In the genomic region with DNA sequence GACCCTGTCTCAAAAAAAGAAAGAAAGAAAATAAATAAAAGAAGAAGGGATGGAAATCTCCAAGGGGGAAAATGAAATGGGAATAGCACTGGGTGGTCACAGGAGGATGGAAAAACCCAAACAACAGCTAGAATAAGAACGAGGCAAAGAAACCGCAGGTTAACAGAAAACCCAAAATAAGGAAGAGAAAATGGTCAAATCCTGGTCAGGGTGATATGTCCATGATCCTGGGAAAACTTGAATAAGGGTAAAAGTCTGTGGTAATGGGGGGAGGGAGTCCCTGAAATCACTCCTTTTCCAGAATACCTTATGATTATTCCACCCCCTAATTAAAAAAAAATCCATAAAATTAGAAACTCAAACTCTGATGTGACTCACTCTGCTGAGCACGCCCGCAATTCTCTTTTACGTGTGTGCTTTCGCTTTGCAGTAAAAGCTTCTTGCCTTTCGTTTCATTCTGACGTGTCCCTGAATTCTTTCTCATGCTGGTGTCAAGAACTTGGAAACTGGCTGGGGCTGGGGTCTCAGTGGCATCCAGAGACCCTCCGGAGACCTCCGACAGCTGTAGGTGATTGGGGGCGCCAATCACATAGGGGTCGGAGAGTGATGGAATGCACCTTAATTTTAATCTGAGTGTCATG, we compare ENCODE assay signal across 9 cellular contexts. TPM values are rescaled to one million over a fixed set of nuclear protein-coding genes. Genes with fewer than 3 reads are reported as not detected.
DNase-seq lines count a peak whose midpoint lies in the region; ATAC-seq and TF ChIP-seq lines count a peak whose summit lies in the region.
"Had no signal": no experiment of that assay in that cellular context is flagged by ENCODE, and none has a peak within 500 bp of the region (broad histone marks: within the 10 kb centered on the region; RNA-seq: fewer than 3 reads in every experiment).

No MANE protein-coding gene starts in this region.

- H3K9me3 ChIP-seq in Panc1 (ENCODE audit: control insufficient read depth, insufficient read depth, low read depth, low read length) = no peaks in the 10 kb centered on the region

- H3K27ac Mint-ChIP-seq in activated CD8-positive, alpha-beta memory T cell treated with anti-CD3 and anti-CD28 coated beads, Interleukin-2, amount 10 ng/mL, durations not matched to agents 7 days and 5 days = peak overlapping the region; percentile 74
- H3K27ac Mint-ChIP-seq in activated naive CD4-positive, alpha-beta T cell treated with anti-CD3 and anti-CD28 coated beads for 36 hours = no peak overlapping the region

- H3K27me3 Mint-ChIP-seq in activated CD8-positive, alpha-beta memory T cell treated with anti-CD3 and anti-CD28 coated beads, Interleukin-2, amount 10 ng/mL, durations not matched to agents 7 days and 5 days = no peaks in the 10 kb centered on the region
- peaks cover 1% of the 10 kb centered on the region for H3K27me3 Mint-ChIP-seq in activated naive CD4-positive, alpha-beta T cell treated with anti-CD3 and anti-CD28 coated beads for 36 hours (ENCODE audit: low read depth)

- no peaks in the 10 kb centered on the region for H3K27me3 ChIP-seq in Panc1 (ENCODE audit: control insufficient read depth, insufficient read depth, low read length)

- H3K4me3 Mint-ChIP-seq in activated CD8-positive, alpha-beta memory T cell treated with anti-CD3 and anti-CD28 coated beads, Interleukin-2, amount 10 ng/mL, durations not matched to agents 7 days and 5 days = peak overlapping the region; percentile 46
- H3K4me3 Mint-ChIP-seq in activated naive CD4-positive, alpha-beta T cell treated with anti-CD3 and anti-CD28 coated beads for 36 hours = no peak overlapping the region

- H3K4me1 Mint-ChIP-seq in activated CD8-positive, alpha-beta memory T cell treated with anti-CD3 and anti-CD28 coated beads, Interleukin-2, amount 10 ng/mL, durations not matched to agents 7 days and 5 days = peaks cover 28% of the 10 kb centered on the region
- peaks cover 7% of the 10 kb centered on the region for H3K4me1 Mint-ChIP-seq in activated naive CD4-positive, alpha-beta T cell treated with anti-CD3 and anti-CD28 coated beads for 36 hours (ENCODE audit: low read depth)

- H3K4me3 ChIP-seq in Panc1 (ENCODE audit: low read depth in 2 of 2, low read length in 2 of 2) = peak overlapping the region; percentile 25 to 40

- H3K27ac ChIP-seq in Panc1 (ENCODE audit: low read length) = peak overlapping the region; percentile 44; the same call in 1 of the 2 replicates

- no peaks in the 10 kb centered on the region for H3K36me3 ChIP-seq in Panc1 (ENCODE audit: control insufficient read depth, insufficient read depth, low read length)

- intact Hi-C loops in Panc1 (cut with micrococcal nuclease; ENCODE audit: unreplicated experiment) = no loop called here
- intact Hi-C loops in activated naive CD4-positive, alpha-beta T cell treated with anti-CD3 and anti-CD28 coated beads for 36 hours (cut with micrococcal nuclease) = loop anchor here (10.0 kb wide), 1 partner anchor 156 kb away; no protein-coding TSS in a partner anchor

- in situ Hi-C loops in Panc1 (cut with HindIII; ENCODE audit: low pct_unique_long_range_greater_than_20kb, low sequenced_read_pairs) = no loop called here

- peaks cover 3% of the 10 kb centered on the region; the same call in 1 of the 2 replicates for H3K4me1 ChIP-seq in Panc1 (ENCODE audit: control insufficient read depth, insufficient read depth, low read length)

- CTCF ChIA-PET in activated CD8-positive, alpha-beta memory T cell treated with anti-CD3 and anti-CD28 coated beads, Interleukin-2, amount 10 ng/mL, durations not matched to agents 7 days and 5 days (lab: Charles Lee) = interaction anchor here (0.9 to 1.4 kb wide), 2 partner anchors 18 to 211 kb away, joined by 4 read pairs; no protein-coding TSS in a partner anchor
- CTCF ChIA-PET in Panc1 (lab: Charles Lee) = no interaction called here
- CTCF ChIA-PET in activated naive CD4-positive, alpha-beta T cell treated with anti-CD3 and anti-CD28 coated beads for 36 hours (lab: Charles Lee) = interaction anchor here (0.8 to 1.7 kb wide), 2 partner anchors 17 to 155 kb away, joined by 3 to 6 read pairs; no protein-coding TSS in a partner anchor

- ATAC-seq in activated CD8-positive, alpha-beta memory T cell treated with anti-CD3 and anti-CD28 coated beads, Interleukin-2, amount 10 ng/mL, durations not matched to agents 7 days and 5 days = no peak
- ATAC-seq in HG02885 (IDR thresholded peaks at IDR 0.05; ENCODE audit: poor library complexity, unreplicated experiment) (peak; percentile 48), Panc1 (no peak), HG03457 (IDR thresholded peaks at IDR 0.05; ENCODE audit: unreplicated experiment) (no peak)

- DNase-seq in activated CD8-positive, alpha-beta memory T cell treated with anti-CD3 and anti-CD28 coated beads, Interleukin-2, amount 10 ng/mL, durations not matched to agents 7 days and 5 days = peak; percentile 70
- DNase-seq in activated CD8-positive, alpha-beta memory T cell treated with anti-CD3 and anti-CD28 coated beads, Interleukin-2, amount 50 U/mL, for 48 hours = no peak
- DNase-seq in Panc1 (ENCODE audit: low read depth, low spot score) (no peak), renal cortical epithelial cell (ENCODE audit: low read depth) (peak; percentile 67), NCI-H1092 (lab: John Stamatoyannopoulos, UW) (no peak)
- no peak for DNase-seq in activated naive CD4-positive, alpha-beta T cell treated with anti-CD3 and anti-CD28 coated beads for 36 hours
- DNase-seq: NCI-H1417 treated with DMSO at 0.1 percent for 48 hours had no signal

- no peak for TF ChIP-seq CTCF in Panc1 (IDR thresholded peaks at IDR 0.05)

- POLR2A ChIA-PET in Panc1 (lab: Charles Lee) = no interaction called here

- H3K36me3 Mint-ChIP-seq in activated CD8-positive, alpha-beta memory T cell treated with anti-CD3 and anti-CD28 coated beads, Interleukin-2, amount 10 ng/mL, durations not matched to agents 7 days and 5 days = peaks cover 4% of the 10 kb centered on the region
- H3K36me3 Mint-ChIP-seq in activated naive CD4-positive, alpha-beta T cell treated with anti-CD3 and anti-CD28 coated beads for 36 hours (ENCODE audit: low read depth) = peaks cover 5% of the 10 kb centered on the region

- peaks cover 3% of the 10 kb centered on the region for H3K9me3 Mint-ChIP-seq in activated CD8-positive, alpha-beta memory T cell treated with anti-CD3 and anti-CD28 coated beads, Interleukin-2, amount 10 ng/mL, durations not matched to agents 7 days and 5 days (ENCODE audit: low read depth)
- H3K9me3 Mint-ChIP-seq in activated naive CD4-positive, alpha-beta T cell treated with anti-CD3 and anti-CD28 coated beads for 36 hours = peaks cover 2% of the 10 kb centered on the region

- BruUV-seq in Panc1 (replicated peaks; lab: Mats Ljungman, UMichigan) = no TSS peak

RNA-seq across cellular contexts. Expression of gene NAXD, which starts 4.3 kb away (rescaled TPM):
- total RNA-seq in activated CD8-positive, alpha-beta memory T cell treated with anti-CD3 and anti-CD28 coated beads, Interleukin-2, amount 10 ng/mL, durations not matched to agents 7 days and 5 days = 10 to 100 TPM; 26.3 to 29.5 TPM
- total RNA-seq in Panc1 (2021; ENCODE audit: unreplicated experiment) = 15.1 TPM
- 13.7 TPM for polyA plus RNA-seq in Panc1 (2012; ENCODE audit: insufficient read length)
- total RNA-seq in renal cortical epithelial cell = 15.6 and 30.5 TPM in 2 replicates
- 10 to 100 TPM; 20.8 to 23.3 TPM for total RNA-seq in activated naive CD4-positive, alpha-beta T cell treated with anti-CD3 and anti-CD28 coated beads for 36 hours

RNA-seq across cellular contexts. Expression of gene RAB20, which starts 49.6 kb away (rescaled TPM):
- total RNA-seq in activated CD8-positive, alpha-beta memory T cell treated with anti-CD3 and anti-CD28 coated beads, Interleukin-2, amount 10 ng/mL, durations not matched to agents 7 days and 5 days = 1 to 10 TPM; 1.1 to 3.8 TPM
- total RNA-seq in Panc1 (2021; ENCODE audit: unreplicated experiment) = 7.9 TPM
- 7.8 TPM for polyA plus RNA-seq in Panc1 (2012; ENCODE audit: insufficient read length)
- total RNA-seq in renal cortical epithelial cell = 13.9 and 17.7 TPM in 2 replicates
- total RNA-seq in activated naive CD4-positive, alpha-beta T cell treated with anti-CD3 and anti-CD28 coated beads for 36 hours = 1 to 10 TPM; 1.4 to 1.5 TPM

Comparison
In these comparisons a context has a peak if more than half of its experiments do, and no peak if none do; other contexts are left out.
1. DNase-seq: peak in activated CD8-positive, alpha-beta memory T cell treated with anti-CD3 and anti-CD28 coated beads, Interleukin-2, amount 10 ng/mL, durations not matched to agents 7 days and 5 days (single experiment) and renal cortical epithelial cell (single experiment); none in activated CD8-positive, alpha-beta memory T cell treated with anti-CD3 and anti-CD28 coated beads, Interleukin-2, amount 50 U/mL, for 48 hours (single experiment), Panc1 (single experiment), activated naive CD4-positive, alpha-beta T cell treated with anti-CD3 and anti-CD28 coated beads for 36 hours (single experiment) and NCI-H1092 (single experiment).